In genomic region chr16:24858219-24859041, GRCh38 we compare ENCODE assay signal across 8 cellular contexts. TPM values are rescaled to one million over a fixed set of nuclear protein-coding genes. Genes with fewer than 3 reads are reported as not detected.
DNase-seq lines count a peak whose midpoint lies in the region; ATAC-seq and TF ChIP-seq lines count a peak whose summit lies in the region.

No MANE protein-coding gene starts in this region.

- no peak overlapping the region for H3K4me3 Mint-ChIP-seq in CD8-positive, alpha-beta T cell
- no peak overlapping the region for H3K4me3 Mint-ChIP-seq in activated CD8-positive, alpha-beta T cell treated with anti-CD3 and anti-CD28 coated beads for 36 hours

- peak; percentile 3 to 58 (median 34) for DNase-seq in CD8-positive, alpha-beta T cell
- DNase-seq in LHCN-M2 (ENCODE audit: low read depth) = peak; percentile 49
- peak; percentile 67 for DNase-seq in activated CD8-positive, alpha-beta T cell treated with anti-CD3 and anti-CD28 coated beads for 36 hours
- peak; percentile 24 for DNase-seq in fibroblast of gingiva (ENCODE audit: low read depth)
- DNase-seq in posterior cingulate gyrus = peak in 8 of 10 donors; percentile 17 to 85 (median 60)
- no peak for DNase-seq in NCI-H146 (lab: John Stamatoyannopoulos, UW)
- no peak for DNase-seq in NCI-H146 treated with DMSO at 0.1 percent for 48 hours (lab: John Stamatoyannopoulos, UW; ENCODE audit: unreplicated experiment)

- no peak overlapping the region for H3K27ac Mint-ChIP-seq in CD8-positive, alpha-beta T cell
- H3K27ac Mint-ChIP-seq in activated CD8-positive, alpha-beta T cell treated with anti-CD3 and anti-CD28 coated beads for 36 hours = no peak overlapping the region

- H3K4me3 ChIP-seq in CD8-positive, alpha-beta T cell (ENCODE audit: low read depth, low read length) = no peak overlapping the region

- no peak for ATAC-seq in CD8-positive, alpha-beta T cell
- no peak for ATAC-seq in activated CD8-positive, alpha-beta T cell treated with anti-CD3 and anti-CD28 coated beads for 36 hours
- no peak for ATAC-seq in GM21825 (IDR thresholded peaks at IDR 0.05; ENCODE audit: unreplicated experiment)

- no peaks in the 10 kb centered on the region for H3K9me3 Mint-ChIP-seq in CD8-positive, alpha-beta T cell
- H3K9me3 Mint-ChIP-seq in activated CD8-positive, alpha-beta T cell treated with anti-CD3 and anti-CD28 coated beads for 36 hours = peaks cover 2% of the 10 kb centered on the region

- H3K36me3 ChIP-seq in CD8-positive, alpha-beta T cell (ENCODE audit: insufficient read depth, low read length) = no peaks in the 10 kb centered on the region

- POLR2A ChIA-PET in CD8-positive, alpha-beta T cell (lab: Charles Lee) = no interaction called here
- POLR2A ChIA-PET in activated CD8-positive, alpha-beta T cell treated with anti-CD3 and anti-CD28 coated beads for 36 hours (lab: Charles Lee) = no interaction called here

- no peak overlapping the region for H3K27ac ChIP-seq in CD8-positive, alpha-beta T cell (ENCODE audit: low read depth, low read length)

- H3K4me1 Mint-ChIP-seq in CD8-positive, alpha-beta T cell (ENCODE audit: low read depth) = no peaks in the 10 kb centered on the region
- H3K4me1 Mint-ChIP-seq in activated CD8-positive, alpha-beta T cell treated with anti-CD3 and anti-CD28 coated beads for 36 hours (ENCODE audit: low read depth) = no peaks in the 10 kb centered on the region

- H3K27me3 ChIP-seq in CD8-positive, alpha-beta T cell (ENCODE audit: insufficient read depth, low read length) = no peaks in the 10 kb centered on the region

- no peak for TF ChIP-seq CTCF in CD8-positive, alpha-beta T cell (IDR thresholded peaks at IDR 0.05)
- no peak for TF ChIP-seq CTCF in activated CD8-positive, alpha-beta T cell treated with anti-CD3 and anti-CD28 coated beads for 36 hours (IDR thresholded peaks at IDR 0.05)

- intact Hi-C loops in CD8-positive, alpha-beta T cell (cut with DNase I, micrococcal nuclease) = no loop called here
- intact Hi-C loops in activated CD8-positive, alpha-beta T cell treated with anti-CD3 and anti-CD28 coated beads for 36 hours (cut with micrococcal nuclease) = no loop called here
- intact Hi-C loops in posterior cingulate gyrus (cut with DNase I) = no loop called here

- H3K4me1 ChIP-seq in CD8-positive, alpha-beta T cell (ENCODE audit: insufficient read depth, low read length) = no peaks in the 10 kb centered on the region

- H3K9me3 ChIP-seq in CD8-positive, alpha-beta T cell (ENCODE audit: low read length) = no peaks in the 10 kb centered on the region

- peaks cover 4% of the 10 kb centered on the region for H3K27me3 Mint-ChIP-seq in CD8-positive, alpha-beta T cell (ENCODE audit: low read depth)
- H3K27me3 Mint-ChIP-seq in activated CD8-positive, alpha-beta T cell treated with anti-CD3 and anti-CD28 coated beads for 36 hours = peaks cover 2% of the 10 kb centered on the region

- CTCF ChIA-PET in CD8-positive, alpha-beta T cell (lab: Charles Lee) = no interaction called here
- CTCF ChIA-PET in activated CD8-positive, alpha-beta T cell treated with anti-CD3 and anti-CD28 coated beads for 36 hours (lab: Charles Lee) = no interaction called here

- no peaks in the 10 kb centered on the region for H3K36me3 Mint-ChIP-seq in CD8-positive, alpha-beta T cell
- H3K36me3 Mint-ChIP-seq in activated CD8-positive, alpha-beta T cell treated with anti-CD3 and anti-CD28 coated beads for 36 hours (ENCODE audit: low read depth) = no peaks in the 10 kb centered on the region

RNA-seq across cellular contexts. Expression of gene SLC5A11, which starts 12.7 kb away (rescaled TPM):
- total RNA-seq in CD8-positive, alpha-beta T cell = 1 to 10 TPM in 1 of 2 experiments, under 1 TPM in 1; 0.72 to 1.3 TPM
- total RNA-seq in LHCN-M2 (2014; rRNA removed) = not detected in 2 replicates
- not detected for polyA plus RNA-seq in LHCN-M2 (2012)
- under 1 TPM; 0.18 to 0.78 TPM for total RNA-seq in activated CD8-positive, alpha-beta T cell treated with anti-CD3 and anti-CD28 coated beads for 36 hours

Comparison
In these comparisons a context has a peak if more than half of its experiments do, and no peak if none do; other contexts are left out.
1. DNase-seq: peak in CD8-positive, alpha-beta T cell (7 of 7), LHCN-M2 (single experiment), activated CD8-positive, alpha-beta T cell treated with anti-CD3 and anti-CD28 coated beads for 36 hours (single experiment), fibroblast of gingiva (single experiment) and posterior cingulate gyrus (8 of 10); none in NCI-H146 (single experiment) and NCI-H146 treated with DMSO at 0.1 percent for 48 hours (single experiment).